In genomic region chr2:228066416-228066815, GRCh38 we compare ENCODE assay signal across 31 cellular contexts.
"Had no signal": no experiment of that assay in that cellular context is flagged by ENCODE, and none has a peak within 500 bp of the region (broad histone marks: within the 10 kb centered on the region; RNA-seq: fewer than 3 reads in every experiment).

No MANE protein-coding gene starts in this region.

- H3K27me3 Mint-ChIP-seq: activated CD4-positive, alpha-beta T cell treated with anti-CD3 and anti-CD28 coated beads, Interleukin-2, amount 10 ng/mL, durations not matched to agents 7 days and 5 days; activated CD8-positive, alpha-beta memory T cell treated with anti-CD3 and anti-CD28 coated beads, Interleukin-2, amount 10 ng/mL, durations not matched to agents 7 days and 5 days; activated naive CD4-positive, alpha-beta T cell treated with anti-CD3 and anti-CD28 coated beads, Interleukin-2, amount 50 U/mL, for 24 hours; activated naive CD8-positive, alpha-beta T cell treated with anti-CD3 and anti-CD28 coated beads for 36 hours; effector memory CD8-positive, alpha-beta T cell had no signal

- H3K27ac Mint-ChIP-seq: activated CD4-positive, alpha-beta T cell treated with anti-CD3 and anti-CD28 coated beads, Interleukin-2, amount 10 ng/mL, durations not matched to agents 7 days and 5 days; activated CD8-positive, alpha-beta memory T cell treated with anti-CD3 and anti-CD28 coated beads, Interleukin-2, amount 10 ng/mL, durations not matched to agents 7 days and 5 days; activated CD8-positive, alpha-beta T cell treated with anti-CD3 and anti-CD28 coated beads, Interleukin-2, amount 10 ng/mL, durations not matched to agents 7 days and 5 days; activated naive CD4-positive, alpha-beta T cell treated with anti-CD3 and anti-CD28 coated beads for 36 hours; activated naive CD4-positive, alpha-beta T cell treated with anti-CD3 and anti-CD28 coated beads, Interleukin-2, amount 50 U/mL, for 24 hours; activated naive CD8-positive, alpha-beta T cell treated with anti-CD3 and anti-CD28 coated beads for 36 hours; activated naive CD8-positive, alpha-beta T cell treated with anti-CD3 and anti-CD28 coated beads, Interleukin-2, amount 50 U/mL, for 24 hours; activated T-helper 1 cell treated with anti-CD3 and anti-CD28 coated beads, Interleukin-12 subunit alpha, Interleukin-12 subunit beta, Interleukin-2, Interleukin-4 antibody, amounts not matched to agents 30 ng/mL and 10 ng/mL and 1 ng/mL, durations not matched to agents 14 hours and 24 hours and 36 hours; activated T-helper 2 cell treated with anti-CD3 and anti-CD28 coated beads, Interferon-gamma antibody, Interleukin-2, Interleukin-4, amounts not matched to agents 10 μg/mL and 5 μg/mL and 100 μg/mL, durations not matched to agents 14 hours and 24 hours and 36 hours; effector memory CD8-positive, alpha-beta T cell had no signal

- H3K36me3 Mint-ChIP-seq: activated CD8-positive, alpha-beta memory T cell treated with anti-CD3 and anti-CD28 coated beads, Interleukin-2, amount 10 ng/mL, durations not matched to agents 7 days and 5 days; activated naive CD4-positive, alpha-beta T cell treated with anti-CD3 and anti-CD28 coated beads, Interleukin-2, amount 50 U/mL, for 24 hours; activated naive CD8-positive, alpha-beta T cell treated with anti-CD3 and anti-CD28 coated beads for 36 hours had no signal

- H3K9me3 Mint-ChIP-seq: activated CD4-positive, alpha-beta T cell treated with anti-CD3 and anti-CD28 coated beads, Interleukin-2, amount 10 ng/mL, durations not matched to agents 7 days and 5 days; activated naive CD4-positive, alpha-beta T cell treated with anti-CD3 and anti-CD28 coated beads for 36 hours; activated naive CD4-positive, alpha-beta T cell treated with anti-CD3 and anti-CD28 coated beads, Interleukin-2, amount 50 U/mL, for 24 hours; activated naive CD8-positive, alpha-beta T cell treated with anti-CD3 and anti-CD28 coated beads for 36 hours; activated naive CD8-positive, alpha-beta T cell treated with anti-CD3 and anti-CD28 coated beads, Interleukin-2, amount 50 U/mL, for 24 hours; activated T-helper 1 cell treated with anti-CD3 and anti-CD28 coated beads, Interleukin-12 subunit alpha, Interleukin-12 subunit beta, Interleukin-2, Interleukin-4 antibody, amounts not matched to agents 30 ng/mL and 10 ng/mL and 1 ng/mL, durations not matched to agents 14 hours and 24 hours and 36 hours; activated T-helper 2 cell treated with anti-CD3 and anti-CD28 coated beads, Interferon-gamma antibody, Interleukin-2, Interleukin-4, amounts not matched to agents 10 μg/mL and 5 μg/mL and 100 μg/mL, durations not matched to agents 14 hours and 24 hours and 36 hours; effector memory CD8-positive, alpha-beta T cell had no signal

- H3K4me1 ChIP-seq: adrenal gland, body of pancreas, esophagus muscularis mucosa, foreskin keratinocyte, gastrocnemius medialis had no signal

- DNase-seq: activated CD4-positive, alpha-beta T cell treated with anti-CD3 and anti-CD28 coated beads for 1 hour; activated CD4-positive, alpha-beta T cell treated with anti-CD3 and anti-CD28 coated beads for 4 hours; activated CD4-positive, alpha-beta T cell treated with anti-CD3 and anti-CD28 coated beads, Interleukin-2, amount 10 ng/mL, durations not matched to agents 7 days and 5 days; activated CD4-positive, alpha-beta T cell treated with anti-CD3 and anti-CD28 coated beads, Interleukin-2, amount 50 U/mL, for 48 hours; activated CD8-positive, alpha-beta memory T cell treated with anti-CD3 and anti-CD28 coated beads, Interleukin-2, amount 10 ng/mL, durations not matched to agents 7 days and 5 days; activated CD8-positive, alpha-beta memory T cell treated with anti-CD3 and anti-CD28 coated beads, Interleukin-2, amount 50 U/mL, for 4 hours; activated CD8-positive, alpha-beta T cell treated with anti-CD3 and anti-CD28 coated beads, Interleukin-2, amount 10 ng/mL, durations not matched to agents 7 days and 5 days; activated effector memory CD4-positive, alpha-beta T cell treated with anti-CD3 and anti-CD28 coated beads, Interleukin-2, amount 50 U/mL, for 16 hours; activated naive CD4-positive, alpha-beta T cell treated with anti-CD3 and anti-CD28 coated beads for 36 hours; activated naive CD8-positive, alpha-beta T cell treated with anti-CD3 and anti-CD28 coated beads for 36 hours; activated naive CD8-positive, alpha-beta T cell treated with anti-CD3 and anti-CD28 coated beads, Interleukin-2, amount 50 U/mL, for 24 hours; activated T-cell treated with anti-CD3 and anti-CD28 coated beads, Interleukin-2, amount 50 U/mL, for 1 hour; activated T-cell treated with anti-CD3 and anti-CD28 coated beads, Interleukin-2, amount 50 U/mL, for 48 hours; adrenal gland; amygdala; aorta; body of pancreas; caudate nucleus; cortex of kidney; dermis blood vessel endothelial cell; effector CD4-positive, alpha-beta T cell; effector memory CD8-positive, alpha-beta T cell; erythroblast; gastrocnemius medialis; heart right ventricle; T-helper 2 cell had no signal

- H3K27me3 ChIP-seq: adrenal gland, body of pancreas, esophagus muscularis mucosa, foreskin keratinocyte, gastrocnemius medialis, heart right ventricle had no signal

- H3K4me1 Mint-ChIP-seq: activated CD4-positive, alpha-beta T cell treated with anti-CD3 and anti-CD28 coated beads, Interleukin-2, amount 10 ng/mL, durations not matched to agents 7 days and 5 days; activated CD8-positive, alpha-beta memory T cell treated with anti-CD3 and anti-CD28 coated beads, Interleukin-2, amount 10 ng/mL, durations not matched to agents 7 days and 5 days; activated naive CD4-positive, alpha-beta T cell treated with anti-CD3 and anti-CD28 coated beads, Interleukin-2, amount 50 U/mL, for 24 hours; activated naive CD8-positive, alpha-beta T cell treated with anti-CD3 and anti-CD28 coated beads for 36 hours; activated naive CD8-positive, alpha-beta T cell treated with anti-CD3 and anti-CD28 coated beads, Interleukin-2, amount 50 U/mL, for 24 hours had no signal

- ATAC-seq: activated CD8-positive, alpha-beta memory T cell treated with anti-CD3 and anti-CD28 coated beads, Interleukin-2, amount 10 ng/mL, durations not matched to agents 7 days and 5 days; activated CD8-positive, alpha-beta T cell treated with anti-CD3 and anti-CD28 coated beads, Interleukin-2, amount 10 ng/mL, durations not matched to agents 7 days and 5 days; activated naive CD8-positive, alpha-beta T cell treated with anti-CD3 and anti-CD28 coated beads, Interleukin-2, amount 50 U/mL, for 24 hours; body of pancreas; effector memory CD8-positive, alpha-beta T cell; gastrocnemius medialis; heart right ventricle had no signal

- H3K27ac ChIP-seq: adrenal gland, body of pancreas, esophagus muscularis mucosa, foreskin keratinocyte, gastrocnemius medialis, heart right ventricle had no signal

- H3K4me3 Mint-ChIP-seq: activated CD4-positive, alpha-beta T cell treated with anti-CD3 and anti-CD28 coated beads, Interleukin-2, amount 10 ng/mL, durations not matched to agents 7 days and 5 days; activated CD8-positive, alpha-beta memory T cell treated with anti-CD3 and anti-CD28 coated beads, Interleukin-2, amount 10 ng/mL, durations not matched to agents 7 days and 5 days; activated CD8-positive, alpha-beta T cell treated with anti-CD3 and anti-CD28 coated beads, Interleukin-2, amount 10 ng/mL, durations not matched to agents 7 days and 5 days; activated naive CD4-positive, alpha-beta T cell treated with anti-CD3 and anti-CD28 coated beads for 36 hours; activated naive CD4-positive, alpha-beta T cell treated with anti-CD3 and anti-CD28 coated beads, Interleukin-2, amount 50 U/mL, for 24 hours; activated naive CD8-positive, alpha-beta T cell treated with anti-CD3 and anti-CD28 coated beads for 36 hours; activated naive CD8-positive, alpha-beta T cell treated with anti-CD3 and anti-CD28 coated beads, Interleukin-2, amount 50 U/mL, for 24 hours; activated T-helper 1 cell treated with anti-CD3 and anti-CD28 coated beads, Interleukin-12 subunit alpha, Interleukin-12 subunit beta, Interleukin-2, Interleukin-4 antibody, amounts not matched to agents 30 ng/mL and 10 ng/mL and 1 ng/mL, durations not matched to agents 14 hours and 24 hours and 36 hours; effector memory CD8-positive, alpha-beta T cell had no signal

- H3K36me3 ChIP-seq: adrenal gland, esophagus muscularis mucosa, gastrocnemius medialis, heart right ventricle had no signal

- H3K4me3 ChIP-seq: adrenal gland, body of pancreas, esophagus muscularis mucosa, gastrocnemius medialis, heart right ventricle had no signal
